Comparison of ENCODE assay signal across 7 cellular contexts in genomic region chr2:114259389-114259788, GRCh38.
"Had no signal": no experiment of that assay in that cellular context is flagged by ENCODE, and none has a peak within 500 bp of the region (broad histone marks: within the 10 kb centered on the region; RNA-seq: fewer than 3 reads in every experiment).

No MANE protein-coding gene starts in this region.

- ATAC-seq: HCT116, HepG2 had no signal

- DNase-seq: GM23248, GOT3, H7, HFFc6, KBM-7 had no signal
